Comparison of ENCODE assay signal across 1 cellular context in genomic region chr9:87338075-87338989, GRCh38.
TF ChIP-seq lines count a peak whose summit lies in the region.

No MANE protein-coding gene starts in this region.

TF ChIP-seq in H1, 55 proteins besides CTCF, POLR2A, EP300 and RAD21 (continued from another document):
- no peak for TF ChIP-seq ATF3 (IDR thresholded peaks at IDR 0.05; ENCODE audit: insufficient read depth, low read depth, low read length)
- no peak for TF ChIP-seq CTBP2 (IDR thresholded peaks at IDR 0.05; ENCODE audit: borderline replicate concordance, insufficient read depth, insufficient read length, low read length)
- no peak; a peak in 1 of 4 replicates for TF ChIP-seq HDAC2 (IDR thresholded peaks at IDR 0.05; ENCODE audit: borderline replicate concordance in 1 of 2, low read depth in 2 of 2, low read length in 2 of 2)
- peak; percentile 50 for TF ChIP-seq SAP30 (IDR thresholded peaks at IDR 0.05; ENCODE audit: insufficient read depth, insufficient replicate concordance, low read length)
- peak; percentile 68 for TF ChIP-seq ASH2L (IDR thresholded peaks at IDR 0.05; ENCODE audit: low read length)
- no peak for TF ChIP-seq PHF8 (conservative IDR thresholded peaks at IDR 0.05; ENCODE audit: low read depth, low read length)
- TF ChIP-seq POU5F1 (IDR thresholded peaks at IDR 0.05; ENCODE audit: low read depth, low read length): 0 out of 2 replicates have a peak, but pooled peaks have one; percentile 19
